ENCODE assay signal across 8 cellular contexts in the genomic region with DNA sequence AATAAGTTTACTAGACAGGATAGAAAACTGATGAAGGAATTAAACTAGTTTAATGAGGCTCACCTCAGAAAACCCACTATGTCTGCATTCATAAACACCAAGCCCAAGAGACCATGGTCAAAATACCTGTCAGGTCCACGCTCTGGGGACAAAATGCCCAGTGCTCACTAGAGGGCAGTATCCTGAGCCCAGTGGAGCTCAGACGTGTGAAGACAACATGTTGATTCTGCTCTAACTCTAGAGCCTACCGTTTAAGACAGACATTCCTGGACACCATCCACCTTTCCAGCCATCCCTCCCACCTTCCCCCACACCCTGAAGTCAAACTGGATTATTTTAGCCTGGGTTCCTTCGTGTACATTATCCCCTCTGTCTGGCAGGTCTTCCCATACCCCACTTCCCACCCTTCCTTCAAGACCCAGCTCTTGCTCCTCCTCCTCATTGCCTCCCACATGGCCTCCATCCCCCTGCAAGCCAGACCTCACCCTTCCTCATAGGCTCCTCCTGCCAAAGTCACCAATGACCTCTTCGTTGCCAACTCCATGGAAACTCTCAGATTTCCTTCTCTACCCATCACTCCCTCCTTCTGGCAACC.
DNase-seq lines count a peak whose midpoint lies in the region; ATAC-seq and TF ChIP-seq lines count a peak whose summit lies in the region.

No MANE protein-coding gene starts in this region.

- no peaks in the 10 kb centered on the region for H3K36me3 Mint-ChIP-seq in activated T-helper 1 cell treated with anti-CD3 and anti-CD28 coated beads, Interleukin-12 subunit alpha, Interleukin-12 subunit beta, Interleukin-2, Interleukin-4 antibody, amounts not matched to agents 30 ng/mL and 10 ng/mL and 1 ng/mL, durations not matched to agents 14 hours and 24 hours and 36 hours (ENCODE audit: low read depth)

- H3K27me3 Mint-ChIP-seq in activated T-helper 1 cell treated with anti-CD3 and anti-CD28 coated beads, Interleukin-12 subunit alpha, Interleukin-12 subunit beta, Interleukin-2, Interleukin-4 antibody, amounts not matched to agents 30 ng/mL and 10 ng/mL and 1 ng/mL, durations not matched to agents 14 hours and 24 hours and 36 hours (ENCODE audit: insufficient read depth) = peaks cover 20% of the 10 kb centered on the region

- H3K9me3 Mint-ChIP-seq in activated T-helper 1 cell treated with anti-CD3 and anti-CD28 coated beads, Interleukin-12 subunit alpha, Interleukin-12 subunit beta, Interleukin-2, Interleukin-4 antibody, amounts not matched to agents 30 ng/mL and 10 ng/mL and 1 ng/mL, durations not matched to agents 14 hours and 24 hours and 36 hours = no peaks in the 10 kb centered on the region

- DNase-seq in NCI-H1417 (lab: John Stamatoyannopoulos, UW) (peak; percentile 13 to 44 (median 20)), NCI-H1417 treated with DMSO at 0.1 percent for 48 hours (lab: John Stamatoyannopoulos, UW) (no peak), HFF-Myc (ENCODE audit: extremely low read depth, low read depth) (no peak), glomerular visceral epithelial cell (ENCODE audit: extremely low spot score) (peak; percentile 33)
- DNase-seq in stimulated activated CD4-positive, alpha-beta T cell treated with anti-CD3 and anti-CD28 coated beads, Interleukin-15, amount 100 ng/mL, for 24 hours = peak; percentile 46
- no peak for DNase-seq in activated T-helper 1 cell treated with anti-CD3 and anti-CD28 coated beads, Interleukin-12 subunit alpha, Interleukin-12 subunit beta, Interleukin-2, Interleukin-4 antibody, amounts not matched to agents 30 ng/mL and 10 ng/mL and 1 ng/mL, durations not matched to agents 14 hours and 24 hours and 36 hours (ENCODE audit: low spot score)

- intact Hi-C loops in activated T-helper 1 cell treated with anti-CD3 and anti-CD28 coated beads, Interleukin-12 subunit alpha, Interleukin-12 subunit beta, Interleukin-2, Interleukin-4 antibody, amounts not matched to agents 30 ng/mL and 10 ng/mL and 1 ng/mL, durations not matched to agents 14 hours and 24 hours and 36 hours (cut with micrococcal nuclease) = loop anchor here (1.0 kb wide), 2 partner anchors 115 to 190 kb away; no protein-coding TSS in a partner anchor

- TF ChIP-seq CTCF in HFF-Myc (IDR thresholded peaks at IDR 0.05; ENCODE audit: low read depth, low read length, missing control alignments) = peak; percentile 69
- peak; percentile 54; the same call in 1 of the 2 replicates for TF ChIP-seq CTCF in WI38 (IDR thresholded peaks at IDR 0.05; ENCODE audit: low read depth, low read length)

- no peak overlapping the region for H3K27ac Mint-ChIP-seq in activated T-helper 1 cell treated with anti-CD3 and anti-CD28 coated beads, Interleukin-12 subunit alpha, Interleukin-12 subunit beta, Interleukin-2, Interleukin-4 antibody, amounts not matched to agents 30 ng/mL and 10 ng/mL and 1 ng/mL, durations not matched to agents 14 hours and 24 hours and 36 hours

- no peaks in the 10 kb centered on the region for H3K4me1 Mint-ChIP-seq in activated T-helper 1 cell treated with anti-CD3 and anti-CD28 coated beads, Interleukin-12 subunit alpha, Interleukin-12 subunit beta, Interleukin-2, Interleukin-4 antibody, amounts not matched to agents 30 ng/mL and 10 ng/mL and 1 ng/mL, durations not matched to agents 14 hours and 24 hours and 36 hours (ENCODE audit: low read depth)

- ATAC-seq in GM19328 (IDR thresholded peaks at IDR 0.05; ENCODE audit: unreplicated experiment) = no peak

- H3K4me3 ChIP-seq in HFF-Myc (replicated peaks; ENCODE audit: low read depth, low read length) (no peak overlapping the region), WI38 (ENCODE audit: low read depth, low read length) (no peak overlapping the region)

- no peak overlapping the region for H3K4me3 Mint-ChIP-seq in activated T-helper 1 cell treated with anti-CD3 and anti-CD28 coated beads, Interleukin-12 subunit alpha, Interleukin-12 subunit beta, Interleukin-2, Interleukin-4 antibody, amounts not matched to agents 30 ng/mL and 10 ng/mL and 1 ng/mL, durations not matched to agents 14 hours and 24 hours and 36 hours

Comparison
In these comparisons a context has a peak if more than half of its experiments do, and no peak if none do; other contexts are left out.
1. DNase-seq: peak in NCI-H1417 (3 of 3), glomerular visceral epithelial cell (single experiment) and stimulated activated CD4-positive, alpha-beta T cell treated with anti-CD3 and anti-CD28 coated beads, Interleukin-15, amount 100 ng/mL, for 24 hours (single experiment); none in NCI-H1417 treated with DMSO at 0.1 percent for 48 hours (single experiment), HFF-Myc (single experiment) and activated T-helper 1 cell treated with anti-CD3 and anti-CD28 coated beads, Interleukin-12 subunit alpha, Interleukin-12 subunit beta, Interleukin-2, Interleukin-4 antibody, amounts not matched to agents 30 ng/mL and 10 ng/mL and 1 ng/mL, durations not matched to agents 14 hours and 24 hours and 36 hours (single experiment).